In genomic region chr14:71403673-71404072, GRCh38 we compare ENCODE assay signal across 8 cellular contexts.
DNase-seq lines count a peak whose midpoint lies in the region; ATAC-seq and TF ChIP-seq lines count a peak whose summit lies in the region.

No MANE protein-coding gene starts in this region.

- H3K36me3 Mint-ChIP-seq in endodermal cell (ENCODE audit: low read depth): no peaks in the 10 kb centered on the region

- no peaks in the 10 kb centered on the region for H3K27me3 Mint-ChIP-seq in endodermal cell (ENCODE audit: insufficient read depth)

- intact Hi-C loops in thyroid gland (cut with DNase I): no loop called here
- intact Hi-C loops in posterior vena cava (cut with DNase I): loop anchor here in 1 of 2 donors (10.0 kb wide), 1 partner anchor 59 kb away; no protein-coding TSS in a partner anchor

- peak; percentile 20 for DNase-seq in RPMI8226
- no peak for DNase-seq in endodermal cell
- DNase-seq in thyroid gland: no peak
- no peak for DNase-seq in posterior vena cava (ENCODE audit: low spot score)
- no peak for DNase-seq in cerebellar cortex (ENCODE audit: low spot score)

- no peak for TF ChIP-seq POLR2A in thyroid gland (IDR thresholded peaks at IDR 0.05)

- no peak overlapping the region for H3K4me3 ChIP-seq in GM12875 (ENCODE audit: low read depth, low read length)
- no peak overlapping the region for H3K4me3 ChIP-seq in endodermal cell (ENCODE audit: low read length)
- no peak overlapping the region for H3K4me3 ChIP-seq in thyroid gland (replicated peaks in 1 of 3)

- no peak overlapping the region for H3K9ac ChIP-seq in endodermal cell (ENCODE audit: extremely low read depth, low read length, poor library complexity, severe bottlenecking)

- H3K27ac ChIP-seq in endodermal cell (ENCODE audit: low read depth, low read length) (no peak overlapping the region), thyroid gland (no peak overlapping the region)

- ATAC-seq in HG02938 (IDR thresholded peaks at IDR 0.05; ENCODE audit: unreplicated experiment) (peak; percentile 47), HG02571 (IDR thresholded peaks at IDR 0.05; ENCODE audit: unreplicated experiment) (no peak)

- H3K36me3 ChIP-seq in endodermal cell (ENCODE audit: control insufficient read depth, insufficient read depth, low read length): no peaks in the 10 kb centered on the region
- no peaks in the 10 kb centered on the region for H3K36me3 ChIP-seq in thyroid gland

- no peaks in the 10 kb centered on the region for H3K9me3 Mint-ChIP-seq in endodermal cell

- H3K4me1 ChIP-seq in endodermal cell (ENCODE audit: control insufficient read depth, insufficient read depth, low read length) (peaks cover 4% of the 10 kb centered on the region), thyroid gland (peaks cover 0 to 10% of the 10 kb centered on the region in 2 donors)

- H3K9me3 ChIP-seq in endodermal cell (ENCODE audit: control insufficient read depth, low read length) (no peaks in the 10 kb centered on the region), thyroid gland (no peaks in the 10 kb centered on the region)

- H3K4me1 Mint-ChIP-seq in endodermal cell: peaks cover 17% of the 10 kb centered on the region

- H3K27ac Mint-ChIP-seq in endodermal cell: no peak overlapping the region

- no peaks in the 10 kb centered on the region for H3K27me3 ChIP-seq in endodermal cell (ENCODE audit: control insufficient read depth, insufficient read depth, low read length, poor library complexity, severe bottlenecking)
- H3K27me3 ChIP-seq in thyroid gland: no peaks in the 10 kb centered on the region

- H3K4me3 Mint-ChIP-seq in endodermal cell: no peak overlapping the region

- TF ChIP-seq CTCF in GM12875 (IDR thresholded peaks at IDR 0.05; ENCODE audit: borderline replicate concordance, insufficient read depth, low read depth, low read length): 0 out of 2 replicates have a peak, but pooled peaks have one; percentile 23
- peak; percentile 55 for TF ChIP-seq CTCF in endodermal cell (conservative IDR thresholded peaks at IDR 0.05)
- peak in 1 of 6 experiments; percentile 6 for TF ChIP-seq CTCF in thyroid gland (IDR thresholded peaks at IDR 0.05)
